Comparison of ENCODE assay signal across 1 cellular context in genomic region chr3:196604548-196604947, GRCh38.
TF ChIP-seq lines count a peak whose summit lies in the region.

No MANE protein-coding gene starts in this region.

TF ChIP-seq in GM12878, 131 proteins besides CTCF, POLR2A, EP300 and RAD21:
- TF ChIP-seq EZH2 (IDR thresholded peaks at IDR 0.05; ENCODE audit: borderline replicate concordance, control insufficient read depth, low read depth, low read length) (no peak), SIX5 (IDR thresholded peaks at IDR 0.05; ENCODE audit: low read depth, low read length, severe bottlenecking) (no peak)
